9 cellular contexts compared by ENCODE assay signal in the genomic region with DNA sequence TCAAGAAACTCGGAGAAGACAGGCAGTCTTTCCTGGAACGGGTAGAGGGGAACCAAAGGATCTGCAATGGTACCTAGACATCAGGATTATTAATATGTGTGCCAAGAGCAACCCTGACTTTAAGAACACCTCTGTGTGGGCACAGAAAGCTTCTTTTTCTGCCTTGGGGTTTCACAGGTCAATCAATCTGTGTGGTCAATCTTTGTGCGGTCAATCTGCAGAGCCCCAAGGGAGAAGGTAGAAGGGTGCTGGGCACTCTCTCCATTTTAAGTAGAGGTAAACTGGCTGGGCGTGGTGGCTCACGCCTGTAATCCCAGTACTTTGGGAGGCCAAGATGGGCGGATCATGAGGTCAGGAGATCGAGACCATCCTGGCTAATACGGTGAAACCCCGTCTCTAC.
"Had no signal": no experiment of that assay in that cellular context is flagged by ENCODE, and none has a peak within 500 bp of the region (broad histone marks: within the 10 kb centered on the region; RNA-seq: fewer than 3 reads in every experiment).

No MANE protein-coding gene starts in this region.

- H3K27ac Mint-ChIP-seq: mesothelial cell of epicardium had no signal

- DNase-seq: activated T-cell treated with anti-CD3 and anti-CD28 coated beads, Interleukin-2, amount 50 U/mL, for 1 hour; effector CD4-positive, alpha-beta T cell; stomach; T-helper 9 cell had no signal

- H3K9me3 Mint-ChIP-seq: mesothelial cell of epicardium had no signal

- H3K4me3 ChIP-seq: coronary artery, gastrocnemius medialis, right atrium auricular region, stomach, thoracic aorta had no signal

- H3K36me3 ChIP-seq: gastrocnemius medialis, right atrium auricular region, stomach, thoracic aorta had no signal

- H3K27me3 ChIP-seq: gastrocnemius medialis, right atrium auricular region, stomach had no signal

- H3K27ac ChIP-seq: gastrocnemius medialis, stomach, thoracic aorta had no signal

- H3K9me3 ChIP-seq: gastrocnemius medialis, right atrium auricular region, stomach, thoracic aorta had no signal

- H3K4me3 Mint-ChIP-seq: mesothelial cell of epicardium had no signal
